In genomic region chr1:233019083-233019482, GRCh38 we compare ENCODE assay signal across 19 cellular contexts.
DNase-seq lines count a peak whose midpoint lies in the region; ATAC-seq and TF ChIP-seq lines count a peak whose summit lies in the region.
"Had no signal": no experiment of that assay in that cellular context is flagged by ENCODE, and none has a peak within 500 bp of the region (broad histone marks: within the 10 kb centered on the region; RNA-seq: fewer than 3 reads in every experiment).

No MANE protein-coding gene starts in this region.

- H3K27ac ChIP-seq in DND-41 (ENCODE audit: low read length) (peak overlapping the region; percentile 53), IMR-90 (ENCODE audit: insufficient read depth, low read length) (peak overlapping the region; percentile 95; the same call in 1 of the 2 replicates)
- H3K27ac ChIP-seq: BLaER1, GM23248, KMS-11 had no signal

- H3K4me1 Mint-ChIP-seq in dendritic cell treated with granulocyte-macrophage colony-stimulating factor and Interleukin-4, amounts not matched to agents 40 ng/mL and 50 ng/mL, for 4 days (ENCODE audit: low read depth), result peaks cover 27% of the 10 kb centered on the region
- H3K4me1 Mint-ChIP-seq in natural killer cell treated with Interleukin-12 subunit alpha and Interleukin-12 subunit beta and Interleukin-15 and Interleukin-18, amount 100 ng/mL, for 72 hours (ENCODE audit: low read depth in 2 of 2), result no peaks in the 10 kb centered on the region

- no TSS peak for BruUV-seq in IMR-90 (replicated peaks; lab: Mats Ljungman, UMichigan)

- H3K27me3 Mint-ChIP-seq in dendritic cell treated with granulocyte-macrophage colony-stimulating factor and Interleukin-4, amounts not matched to agents 40 ng/mL and 50 ng/mL, for 4 days, result peaks cover 2% of the 10 kb centered on the region
- H3K27me3 Mint-ChIP-seq in natural killer cell treated with Interleukin-12 subunit alpha and Interleukin-12 subunit beta and Interleukin-15 and Interleukin-18, amount 100 ng/mL, for 72 hours, result no peaks in the 10 kb centered on the region

- no peak overlapping the region for H3K4me3 Mint-ChIP-seq in dendritic cell treated with granulocyte-macrophage colony-stimulating factor and Interleukin-4, amounts not matched to agents 40 ng/mL and 50 ng/mL, for 4 days
- H3K4me3 Mint-ChIP-seq in natural killer cell treated with Interleukin-12 subunit alpha and Interleukin-12 subunit beta and Interleukin-15 and Interleukin-18, amount 100 ng/mL, for 72 hours, result no peak overlapping the region
- H3K4me3 Mint-ChIP-seq: CD8-positive, alpha-beta T cell; HFFc6 had no signal

- TF ChIP-seq RAD21 in IMR-90 (IDR thresholded peaks at IDR 0.05; ENCODE audit: low read length), result no peak

- intact Hi-C loops in IMR-90 (cut with micrococcal nuclease), result loop anchor here (5.0 kb wide), 1 partner anchor 93 kb away; no protein-coding TSS in a partner anchor
- intact Hi-C loops in dendritic cell treated with granulocyte-macrophage colony-stimulating factor and Interleukin-4, amounts not matched to agents 40 ng/mL and 50 ng/mL, for 4 days (cut with micrococcal nuclease), result no loop called here

- H3K4me2 ChIP-seq in DND-41 (ENCODE audit: insufficient read depth, low read length) (no peak overlapping the region), IMR-90 (ENCODE audit: low read depth, low read length) (no peak overlapping the region)
- H3K4me2 ChIP-seq: BLaER1, KMS-11 had no signal

- POLR2A ChIA-PET in IMR-90 (lab: Charles Lee; ENCODE audit: unreplicated experiment), result no interaction called here

- peak overlapping the region; percentile 88 for H2BK120ac ChIP-seq in IMR-90 (ENCODE audit: low read depth, low read length)

- peak overlapping the region; percentile 48 for H3K27ac Mint-ChIP-seq in dendritic cell treated with granulocyte-macrophage colony-stimulating factor and Interleukin-4, amounts not matched to agents 40 ng/mL and 50 ng/mL, for 4 days
- H3K27ac Mint-ChIP-seq in natural killer cell treated with Interleukin-12 subunit alpha and Interleukin-12 subunit beta and Interleukin-15 and Interleukin-18, amount 100 ng/mL, for 72 hours, result peak overlapping the region in 1 of 2 donors; percentile 4
- H3K27ac Mint-ChIP-seq: CD8-positive, alpha-beta T cell; HFFc6 had no signal

- peak overlapping the region; percentile 31 to 54; a peak in 2 of 4 replicates for H4K8ac ChIP-seq in IMR-90 (ENCODE audit: low read depth in 2 of 2, low read length in 2 of 2)

- peak overlapping the region; percentile 71 for H4K5ac ChIP-seq in IMR-90 (ENCODE audit: low read depth, low read length)

- in situ Hi-C loops in IMR-90 (cut with MboI; ENCODE audit: low sequenced_read_pairs), result no loop called here
- in situ Hi-C loops in GM13976 (cut with MboI; ENCODE audit: low sequenced_read_pairs, unreplicated experiment), result no loop called here

- peak overlapping the region; percentile 87 for H4K91ac ChIP-seq in IMR-90 (ENCODE audit: insufficient read depth, low read depth, low read length)

- peaks cover 70% of the 10 kb centered on the region for H3K4me1 ChIP-seq in DND-41 (ENCODE audit: insufficient read depth, low read length)
- H3K4me1 ChIP-seq in IMR-90 (ENCODE audit: control insufficient read depth, insufficient read depth, low read length), result peaks cover 18% of the 10 kb centered on the region

- ATAC-seq in DND-41 (ENCODE audit: insufficient read depth, low read depth), result no peak
- no peak for ATAC-seq in IMR-90 (ENCODE audit: low read depth)
- no peak for ATAC-seq in natural killer cell treated with Interleukin-12 subunit alpha and Interleukin-12 subunit beta and Interleukin-15 and Interleukin-18, amount 100 ng/mL, for 72 hours
- no peak for ATAC-seq in HG03439 (IDR thresholded peaks at IDR 0.05; ENCODE audit: unreplicated experiment)
- ATAC-seq: CD8-positive, alpha-beta T cell; HepG2 had no signal

- peak overlapping the region; percentile 90 for H3K4ac ChIP-seq in IMR-90 (ENCODE audit: low read depth, low read length)

- H3K18ac ChIP-seq in IMR-90 (ENCODE audit: low read depth, low read length), result peak overlapping the region; percentile 95

- dilution Hi-C loops in IMR-90 (cut with HindIII; ENCODE audit: low sequenced_read_pairs, unreplicated experiment), result no loop called here

- 100% methylated on average over 1 of the region's 3 CpGs; no CpG with 5 or more reads in 1 of the 2 experiments for WGBS in IMR-90 (ENCODE audit: extremely low coverage in 2 of 2, insufficient read length in 1 of 2), 2 experiments

- H2AK5ac ChIP-seq in IMR-90 (ENCODE audit: low read depth, low read length), result peak overlapping the region; percentile 96

- no peaks in the 10 kb centered on the region for H3K79me2 ChIP-seq in DND-41 (ENCODE audit: insufficient read depth, low read length)

- H3K4me3 ChIP-seq in DND-41 (ENCODE audit: low read depth in 1 of 2, low read length in 2 of 2), result no peak overlapping the region
- no peak overlapping the region for H3K4me3 ChIP-seq in IMR-90 (ENCODE audit: insufficient read depth, low read depth, low read length)
- H3K4me3 ChIP-seq: BLaER1, GM23248 had no signal

- H4K20me1 ChIP-seq in DND-41 (ENCODE audit: insufficient read depth, low read length) (no peaks in the 10 kb centered on the region), IMR-90 (ENCODE audit: insufficient read depth, low read length) (no peaks in the 10 kb centered on the region)
- H4K20me1 ChIP-seq: BLaER1 had no signal

- H3K14ac ChIP-seq in IMR-90 (replicated peaks; ENCODE audit: low read depth, low read length), result peak overlapping the region; percentile 49; the same call in 1 of the 2 replicates

- H3K79me1 ChIP-seq in IMR-90 (ENCODE audit: low read depth in 1 of 2, low read length in 2 of 2), result no peaks in the 10 kb centered on the region

- H2BK20ac ChIP-seq in IMR-90 (ENCODE audit: low read depth, low read length), result peak overlapping the region; percentile 91

- H3K27me3 ChIP-seq in DND-41 (ENCODE audit: insufficient read depth, low read length, poor library complexity), result no peaks in the 10 kb centered on the region
- H3K27me3 ChIP-seq in IMR-90 (ENCODE audit: control insufficient read depth, insufficient read depth, low read length), result no peaks in the 10 kb centered on the region
- H3K27me3 ChIP-seq: BLaER1 had no signal

- H3K9ac ChIP-seq in DND-41 (ENCODE audit: low read depth, low read length) (no peak overlapping the region), IMR-90 (ENCODE audit: low read depth, low read length) (no peak overlapping the region)
- H3K9ac ChIP-seq: BLaER1, GM23248, KMS-11 had no signal

- no peaks in the 10 kb centered on the region for H3K9me3 ChIP-seq in DND-41 (ENCODE audit: insufficient read depth, low read length, severe bottlenecking)
- H3K9me3 ChIP-seq in IMR-90 (ENCODE audit: control insufficient read depth, insufficient read depth, low read length), result no peaks in the 10 kb centered on the region
- H3K9me3 ChIP-seq: BLaER1 had no signal

- H3K36me3 ChIP-seq in DND-41 (ENCODE audit: insufficient read depth, low read length), result peaks cover 4% of the 10 kb centered on the region; the same call in 1 of the 2 replicates
- peaks cover 3% of the 10 kb centered on the region; the same call in 1 of the 2 replicates for H3K36me3 ChIP-seq in IMR-90 (ENCODE audit: control insufficient read depth, insufficient read depth, low read length)

- H3K36me3 Mint-ChIP-seq in dendritic cell treated with granulocyte-macrophage colony-stimulating factor and Interleukin-4, amounts not matched to agents 40 ng/mL and 50 ng/mL, for 4 days (ENCODE audit: low read depth), result no peaks in the 10 kb centered on the region
- H3K36me3 Mint-ChIP-seq in natural killer cell treated with Interleukin-12 subunit alpha and Interleukin-12 subunit beta and Interleukin-15 and Interleukin-18, amount 100 ng/mL, for 72 hours, result no peaks in the 10 kb centered on the region

- H3K23ac ChIP-seq in IMR-90 (ENCODE audit: low read depth, low read length), result peak overlapping the region; percentile 44; the same call in 1 of the 2 replicates

- no peak overlapping the region for H3K56ac ChIP-seq in IMR-90 (ENCODE audit: extremely low read depth, insufficient read depth, low read length)

- peaks cover 12% of the 10 kb centered on the region; the same call in 1 of the 2 replicates for H3K9me1 ChIP-seq in IMR-90 (ENCODE audit: insufficient read depth, low read length)

- H2AK9ac ChIP-seq in IMR-90 (replicated peaks; ENCODE audit: low read depth, low read length, poor library complexity), result peak overlapping the region; percentile 79

- H2BK5ac ChIP-seq in IMR-90 (ENCODE audit: low read depth, low read length, poor library complexity, severe bottlenecking), result no peak overlapping the region

- H2AFZ ChIP-seq in DND-41 (ENCODE audit: low read depth, low read length) (no peak overlapping the region), IMR-90 (replicated peaks; ENCODE audit: low read length, poor library complexity) (no peak overlapping the region)
- H2AFZ ChIP-seq: GM23248 had no signal

- TF ChIP-seq CTCF in DND-41 (IDR thresholded peaks at IDR 0.05; ENCODE audit: borderline replicate concordance, extremely low read depth, low read length, poor library complexity, severe bottlenecking), result no peak
- no peak for TF ChIP-seq CTCF in IMR-90 (conservative IDR thresholded peaks at IDR 0.05; ENCODE audit: low read depth, low read length)
- TF ChIP-seq CTCF in GM13976 (IDR thresholded peaks at IDR 0.05; ENCODE audit: borderline replicate concordance, control extremely low read depth, extremely low read depth, insufficient read depth, missing control alignments), result no peak

- no peaks in the 10 kb centered on the region for H3K9me3 Mint-ChIP-seq in dendritic cell treated with granulocyte-macrophage colony-stimulating factor and Interleukin-4, amounts not matched to agents 40 ng/mL and 50 ng/mL, for 4 days
- no peaks in the 10 kb centered on the region for H3K9me3 Mint-ChIP-seq in natural killer cell treated with Interleukin-12 subunit alpha and Interleukin-12 subunit beta and Interleukin-15 and Interleukin-18, amount 100 ng/mL, for 72 hours
- H3K9me3 Mint-ChIP-seq: CD8-positive, alpha-beta T cell; HFFc6 had no signal

- TF ChIP-seq POLR2A in IMR-90 (IDR thresholded peaks at IDR 0.05; ENCODE audit: low read depth, low read length), result no peak

- DNase-seq in DND-41, result no peak
- DNase-seq in IMR-90, result no peak
- peak; percentile 26 for DNase-seq in myocyte (ENCODE audit: low read depth)
- no peak for DNase-seq in GM13976 (ENCODE audit: low spot score)
- DNase-seq in natural killer cell treated with Interleukin-12 subunit alpha and Interleukin-12 subunit beta and Interleukin-15 and Interleukin-18, amount 100 ng/mL, for 72 hours (ENCODE audit: low spot score), result no peak
- DNase-seq in NCI-H2107 (lab: John Stamatoyannopoulos, UW), result no peak
- DNase-seq: 8988T; CD8-positive, alpha-beta T cell; COR-L47; DMS 273 treated with DMSO at 0.1 percent for 48 hours; DMS53; GM23248; HCEC 1CT; HFFc6 had no signal

- H2BK15ac ChIP-seq in IMR-90 (ENCODE audit: low read depth, low read length), result peak overlapping the region; percentile 66; the same call in 2 of the 3 replicates

- CTCF ChIA-PET in IMR-90 (lab: Yijun Ruan, JAX), result no interaction called here

TF ChIP-seq in IMR-90, 13 proteins besides CTCF, POLR2A, EP300 and RAD21 (continues in another document):
- TF ChIP-seq CEBPB (IDR thresholded peaks at IDR 0.05; ENCODE audit: low read depth, low read length) (no peak), SMC3 (IDR thresholded peaks at IDR 0.05; ENCODE audit: low read depth, low read length) (no peak), FOS (IDR thresholded peaks at IDR 0.05; ENCODE audit: low read depth, low read length) (no peak), MAFK (IDR thresholded peaks at IDR 0.05; ENCODE audit: low read depth, low read length) (no peak), MAZ (IDR thresholded peaks at IDR 0.05; ENCODE audit: borderline replicate concordance, low read depth, low read length) (no peak)
